15 cellular contexts compared by ENCODE assay signal in genomic region chr17:6241996-6242395, GRCh38.
DNase-seq lines count a peak whose midpoint lies in the region; ATAC-seq and TF ChIP-seq lines count a peak whose summit lies in the region.
"Had no signal": no experiment of that assay in that cellular context is flagged by ENCODE, and none has a peak within 500 bp of the region (broad histone marks: within the 10 kb centered on the region; RNA-seq: fewer than 3 reads in every experiment).

No MANE protein-coding gene starts in this region.

- no peak overlapping the region for H3K4me3 ChIP-seq in coronary artery

- H3K9me3 Mint-ChIP-seq in stimulated activated naive CD8-positive, alpha-beta T cell treated with anti-CD3 and anti-CD28 coated beads, Interleukin-15, amount 100 ng/mL, for 72 hours: no peaks in the 10 kb centered on the region

- no peak for TF ChIP-seq CTCF in coronary artery (IDR thresholded peaks at IDR 0.05)

- H3K4me3 Mint-ChIP-seq in stimulated activated naive CD8-positive, alpha-beta T cell treated with anti-CD3 and anti-CD28 coated beads, Interleukin-15, amount 100 ng/mL, for 72 hours: no peak overlapping the region

- peak; percentile 19 for ATAC-seq in stimulated activated naive CD8-positive, alpha-beta T cell treated with anti-CD3 and anti-CD28 coated beads, Interleukin-15, Interleukin-2, amounts not matched to agents 100 U/mL and 50 U/mL, for 24 hours
- ATAC-seq in stimulated activated naive CD8-positive, alpha-beta T cell treated with anti-CD3 and anti-CD28 coated beads, Interleukin-15, amount 100 ng/mL, for 72 hours: no peak
- ATAC-seq in GM19397 (IDR thresholded peaks at IDR 0.05; ENCODE audit: unreplicated experiment) (no peak), HG03097 (IDR thresholded peaks at IDR 0.05; ENCODE audit: low FRiP score, unreplicated experiment) (no peak)
- ATAC-seq: HCT116 had no signal

- H3K27ac ChIP-seq in coronary artery: no peak overlapping the region
- H3K27ac ChIP-seq: HL-60 had no signal

- peaks cover 64% of the 10 kb centered on the region for H3K27me3 Mint-ChIP-seq in stimulated activated naive CD8-positive, alpha-beta T cell treated with anti-CD3 and anti-CD28 coated beads, Interleukin-15, amount 100 ng/mL, for 72 hours

- H3K27ac Mint-ChIP-seq in stimulated activated naive CD8-positive, alpha-beta T cell treated with anti-CD3 and anti-CD28 coated beads, Interleukin-15, amount 100 ng/mL, for 72 hours: no peak overlapping the region

- H3K4me1 Mint-ChIP-seq in stimulated activated naive CD8-positive, alpha-beta T cell treated with anti-CD3 and anti-CD28 coated beads, Interleukin-15, amount 100 ng/mL, for 72 hours: no peaks in the 10 kb centered on the region

- no peak for DNase-seq in stimulated activated naive CD8-positive, alpha-beta T cell treated with anti-CD3 and anti-CD28 coated beads, Interleukin-15, Interleukin-2, amounts not matched to agents 100 U/mL and 50 U/mL, for 24 hours
- no peak for DNase-seq in stimulated activated naive CD8-positive, alpha-beta T cell treated with anti-CD3 and anti-CD28 coated beads, Interleukin-15, amount 100 ng/mL, for 72 hours
- DNase-seq in coronary artery (ENCODE audit: low spot score) (peak; percentile 43), mesenteric fat pad (ENCODE audit: low spot score) (peak; percentile 20), inferior parietal cortex (ENCODE audit: extremely low spot score) (no peak), glomerular visceral epithelial cell (ENCODE audit: extremely low spot score) (no peak)
- DNase-seq: Caco-2, KBM-7, NCI-H345, NCI-H69, SHP77 treated with DMSO at 0.1 percent for 48 hours had no signal

Comparison
In these comparisons a context has a peak if more than half of its experiments do, and no peak if none do; other contexts are left out.
1. DNase-seq: peak in coronary artery (single experiment) and mesenteric fat pad (single experiment); none in stimulated activated naive CD8-positive, alpha-beta T cell treated with anti-CD3 and anti-CD28 coated beads, Interleukin-15, Interleukin-2, amounts not matched to agents 100 U/mL and 50 U/mL, for 24 hours (single experiment), stimulated activated naive CD8-positive, alpha-beta T cell treated with anti-CD3 and anti-CD28 coated beads, Interleukin-15, amount 100 ng/mL, for 72 hours (0 of 2), inferior parietal cortex (single experiment) and glomerular visceral epithelial cell (single experiment).